In the genomic region with DNA sequence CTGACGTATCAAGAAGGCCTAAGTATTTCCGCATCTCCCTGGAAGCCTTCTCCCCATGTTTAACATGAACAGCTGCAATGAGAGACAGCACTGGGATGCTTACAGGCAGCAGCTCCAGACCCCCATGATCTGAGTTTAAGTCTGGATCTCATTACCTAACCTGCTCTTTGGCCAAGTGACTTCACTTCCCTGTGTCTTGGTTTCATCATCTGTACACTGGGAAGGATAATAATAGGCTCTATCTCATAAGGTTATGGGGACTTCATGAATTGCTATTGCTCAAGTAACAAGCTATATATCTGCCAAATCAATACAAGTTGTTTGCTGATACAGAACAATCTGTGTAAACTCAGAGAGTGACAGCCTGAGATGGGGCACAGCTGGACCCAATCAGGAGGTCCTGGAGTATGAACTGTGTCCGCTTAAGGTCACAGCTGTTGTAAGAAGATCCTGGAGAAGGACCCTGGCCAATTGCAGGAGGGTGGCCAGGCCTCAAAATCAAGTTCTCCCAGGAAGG, we compare ENCODE assay signal across 10 cellular contexts. TPM values are rescaled to one million over a fixed set of nuclear protein-coding genes. Genes with fewer than 3 reads are reported as not detected.
DNase-seq lines count a peak whose midpoint lies in the region; ATAC-seq and TF ChIP-seq lines count a peak whose summit lies in the region.
"Had no signal": no experiment of that assay in that cellular context is flagged by ENCODE, and none has a peak within 500 bp of the region (broad histone marks: within the 10 kb centered on the region; RNA-seq: fewer than 3 reads in every experiment).

No MANE protein-coding gene starts in this region.

- ATAC-seq in HG03520 (IDR thresholded peaks at IDR 0.05; ENCODE audit: unreplicated experiment) = no peak

- H3K9me3 Mint-ChIP-seq in endodermal cell = no peaks in the 10 kb centered on the region

- H3K4me1 Mint-ChIP-seq in endodermal cell = no peaks in the 10 kb centered on the region

- no peaks in the 10 kb centered on the region for H3K27me3 Mint-ChIP-seq in endodermal cell (ENCODE audit: insufficient read depth)

- H3K27me3 ChIP-seq in endodermal cell (ENCODE audit: control insufficient read depth, insufficient read depth, low read length, poor library complexity, severe bottlenecking) = no peaks in the 10 kb centered on the region
- no peaks in the 10 kb centered on the region for H3K27me3 ChIP-seq in tibial artery

- peak; percentile 16 for DNase-seq in MV-4-11 (lab: John Stamatoyannopoulos, UW)
- DNase-seq in endodermal cell = peak; percentile 10
- peak in 1 of 2 donors; percentile 62 for DNase-seq in tibial artery
- no peak for DNase-seq in SHP77 treated with DMSO at 0.1 percent for 48 hours (lab: John Stamatoyannopoulos, UW)
- no peak for DNase-seq in NCI-H128 (lab: John Stamatoyannopoulos, UW; ENCODE audit: unreplicated experiment)
- no peak for DNase-seq in stimulated activated CD4-positive, alpha-beta T cell treated with anti-CD3 and anti-CD28 coated beads, Interleukin-1b, Interleukin-23, amount 100 ng/mL, for 48 hours
- DNase-seq: activated T-cell treated with anti-CD3 and anti-CD28 coated beads, Interleukin-2, amount 50 U/mL, for 1 hour; NCI-H2171 treated with DMSO at 0.1 percent for 48 hours had no signal

- no peak for TF ChIP-seq CTCF in endodermal cell (conservative IDR thresholded peaks at IDR 0.05)
- TF ChIP-seq CTCF in tibial artery (IDR thresholded peaks at IDR 0.05) = no peak

- H3K27ac ChIP-seq in endodermal cell (ENCODE audit: low read depth, low read length) = no peak overlapping the region
- H3K27ac ChIP-seq in mesodermal cell (ENCODE audit: low read depth, low read length, severe bottlenecking) = peak overlapping the region; percentile 91
- peak overlapping the region; percentile 62 to 84 for H3K27ac ChIP-seq in tibial artery

- no peak overlapping the region for H3K27ac Mint-ChIP-seq in endodermal cell

- intact Hi-C loops in tibial artery (cut with DNase I; ENCODE audit: low total_unique reads) = no loop called here

- 88% methylated on average over 2 to 3 of the region's 3 CpGs for WGBS in endodermal cell (ENCODE audit: insufficient coverage in 1 of 2, insufficient read length in 1 of 2), 2 experiments
- WGBS in mesodermal cell (ENCODE audit: insufficient coverage in 2 of 2), 2 experiments = 94 to 96% methylated on average over 3 of the region's 3 CpGs

- H3K4me3 Mint-ChIP-seq in endodermal cell = no peak overlapping the region

- H3K36me3 ChIP-seq in endodermal cell (ENCODE audit: control insufficient read depth, insufficient read depth, low read length) = no peaks in the 10 kb centered on the region
- H3K36me3 ChIP-seq in mesodermal cell (ENCODE audit: control insufficient read depth, insufficient read depth, low read length) = no peaks in the 10 kb centered on the region
- H3K36me3 ChIP-seq in tibial artery = no peaks in the 10 kb centered on the region

- H3K9ac ChIP-seq in endodermal cell (ENCODE audit: extremely low read depth, low read length, poor library complexity, severe bottlenecking) = no peak overlapping the region

- no peak overlapping the region for H3K4me3 ChIP-seq in endodermal cell (ENCODE audit: low read length)
- no peak overlapping the region for H3K4me3 ChIP-seq in mesodermal cell (ENCODE audit: extremely low read depth, insufficient read depth, low read length, poor library complexity, severe bottlenecking)
- no peak overlapping the region for H3K4me3 ChIP-seq in tibial artery

- H3K36me3 Mint-ChIP-seq in endodermal cell (ENCODE audit: low read depth) = no peaks in the 10 kb centered on the region

- H3K9me3 ChIP-seq in endodermal cell (ENCODE audit: control insufficient read depth, low read length) (no peaks in the 10 kb centered on the region), mesodermal cell (ENCODE audit: control insufficient read depth, low read length) (no peaks in the 10 kb centered on the region), tibial artery (no peaks in the 10 kb centered on the region)

- H3K4me1 ChIP-seq in endodermal cell (ENCODE audit: control insufficient read depth, insufficient read depth, low read length) (no peaks in the 10 kb centered on the region), mesodermal cell (ENCODE audit: control insufficient read depth, insufficient read depth, low read length, poor library complexity, severe bottlenecking) (peaks cover 33% of the 10 kb centered on the region), tibial artery (peaks cover 0 to 51% (median 41%) of the 10 kb centered on the region in 4 donors)

RNA-seq across cellular contexts. Expression of gene TGM2, which starts 56.0 kb away (rescaled TPM):
- under 1 TPM; 0.27 to 0.37 TPM for total RNA-seq in endodermal cell
- 3.4 TPM for polyA plus RNA-seq in endodermal cell (2013, experiment 1 of 2)
- polyA plus RNA-seq in endodermal cell (2013, experiment 2 of 2) = 2.1 TPM
- polyA plus RNA-seq in mesodermal cell (2013, experiment 1 of 2) = 118 TPM
- 115 TPM for polyA plus RNA-seq in mesodermal cell (2013, experiment 2 of 2)

Comparison
In these comparisons a context has a peak if more than half of its experiments do, and no peak if none do; other contexts are left out.
1. DNase-seq: peak in MV-4-11 (single experiment) and endodermal cell (single experiment); none in SHP77 treated with DMSO at 0.1 percent for 48 hours (single experiment), NCI-H128 (single experiment) and stimulated activated CD4-positive, alpha-beta T cell treated with anti-CD3 and anti-CD28 coated beads, Interleukin-1b, Interleukin-23, amount 100 ng/mL, for 48 hours (single experiment).